1 cellular context compared by ENCODE assay signal in genomic region chr10:63364918-63365317, GRCh38.
A peak's percentile ranks its signal among the peaks of the same experiment; 100 is the strongest.
TF ChIP-seq lines count a peak whose summit lies in the region.

No MANE protein-coding gene starts in this region.

TF ChIP-seq in K562, 482 proteins besides CTCF, POLR2A, EP300 and RAD21 (continued from another document):
- no peak for TF ChIP-seq ARID2 (IDR thresholded peaks at IDR 0.05)
- TF ChIP-seq ZNF316 (IDR thresholded peaks at IDR 0.05), result peak; percentile 96
- TF ChIP-seq ELF2 (CRISPR knock-in tag; IDR thresholded peaks at IDR 0.05), result no peak
- TF ChIP-seq PKNOX1 (IDR thresholded peaks at IDR 0.05), result no peak
- TF ChIP-seq TARDBP (IDR thresholded peaks at IDR 0.05), result no peak
- TF ChIP-seq FOXA1 (IDR thresholded peaks at IDR 0.05; ENCODE audit: borderline replicate concordance), result no peak
- no peak for TF ChIP-seq ARID1B (IDR thresholded peaks at IDR 0.05)
- TF ChIP-seq MAFF (IDR thresholded peaks at IDR 0.05; ENCODE audit: low read length), result peak; percentile 97
- peak; percentile 93 for TF ChIP-seq MAFG (tag; conservative IDR thresholded peaks at IDR 0.05)
- no peak for TF ChIP-seq TBL1XR1 (IDR thresholded peaks at IDR 0.05; ENCODE audit: low read length in 2 of 2)
- no peak for TF ChIP-seq TEAD1 (CRISPR knock-in tag; IDR thresholded peaks at IDR 0.05)
- no peak for TF ChIP-seq ZNF57 (CRISPR knock-in tag; IDR thresholded peaks at IDR 0.05)
- TF ChIP-seq ZNF444 (CRISPR knock-in tag; IDR thresholded peaks at IDR 0.05), result no peak
- TF ChIP-seq, protein P1, sequence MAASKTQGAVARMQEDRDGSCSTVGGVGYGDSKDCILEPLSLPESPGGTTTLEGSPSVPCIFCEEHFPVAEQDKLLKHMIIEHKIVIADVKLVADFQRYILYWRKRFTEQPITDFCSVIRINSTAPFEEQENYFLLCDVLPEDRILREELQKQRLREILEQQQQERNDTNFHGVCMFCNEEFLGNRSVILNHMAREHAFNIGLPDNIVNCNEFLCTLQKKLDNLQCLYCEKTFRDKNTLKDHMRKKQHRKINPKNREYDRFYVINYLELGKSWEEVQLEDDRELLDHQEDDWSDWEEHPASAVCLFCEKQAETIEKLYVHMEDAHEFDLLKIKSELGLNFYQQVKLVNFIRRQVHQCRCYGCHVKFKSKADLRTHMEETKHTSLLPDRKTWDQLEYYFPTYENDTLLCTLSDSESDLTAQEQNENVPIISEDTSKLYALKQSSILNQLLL (CRISPR knock-in tag; IDR thresholded peaks at IDR 0.05; ENCODE audit: borderline replicate concordance), result no peak
- TF ChIP-seq ZNF778 (CRISPR knock-in tag; IDR thresholded peaks at IDR 0.05), result no peak
- TF ChIP-seq MAFK (IDR thresholded peaks at IDR 0.05; ENCODE audit: low read length), result peak; percentile 97
- TF ChIP-seq ZNF282 (CRISPR knock-in tag; IDR thresholded peaks at IDR 0.05), result no peak
- TF ChIP-seq C11orf30 (IDR thresholded peaks at IDR 0.05; ENCODE audit: low read depth), result peak; percentile 94
- no peak for TF ChIP-seq TCF7 (IDR thresholded peaks at IDR 0.05; ENCODE audit: borderline replicate concordance)
